9 cellular contexts compared by ENCODE assay signal in genomic region chr3:142987080-142987700, GRCh38. TPM values are rescaled to one million over a fixed set of nuclear protein-coding genes. Genes with fewer than 3 reads are reported as not detected.
DNase-seq lines count a peak whose midpoint lies in the region; ATAC-seq, FAIRE-seq and TF ChIP-seq lines count a peak whose summit lies in the region.
"Had no signal": no experiment of that assay in that cellular context is flagged by ENCODE, and none has a peak within 500 bp of the region (broad histone marks: within the 10 kb centered on the region; RNA-seq: fewer than 3 reads in every experiment).

No MANE protein-coding gene starts in this region.

- no peaks in the 10 kb centered on the region for H3K27me3 ChIP-seq in HCT116 (ENCODE audit: insufficient read depth, low read length)
- H3K27me3 ChIP-seq in bronchial epithelial cell (ENCODE audit: control insufficient read depth, insufficient read depth, low read length), result no peaks in the 10 kb centered on the region
- no peaks in the 10 kb centered on the region for H3K27me3 ChIP-seq in right lobe of liver

- H3K27ac ChIP-seq in HCT116 (ENCODE audit: low read depth, low read length) (no peak overlapping the region), right lobe of liver (no peak overlapping the region)

- ATAC-seq in HCT116, result peak; percentile 72
- ATAC-seq in right lobe of liver, result peak; percentile 69 to 79 (median 76)
- no peak for ATAC-seq in GM21528 (IDR thresholded peaks at IDR 0.05; ENCODE audit: low FRiP score, unreplicated experiment)
- no peak for ATAC-seq in GM21381 (IDR thresholded peaks at IDR 0.05; ENCODE audit: unreplicated experiment)

- in situ Hi-C loops in Caki2 (cut with HindIII; ENCODE audit: low pct_unique_long_range_greater_than_20kb, low sequenced_read_pairs), result no loop called here

- DNase-seq in Caki2 (ENCODE audit: low read depth) (peak; percentile 37), HCT116 (ENCODE audit: low read depth, low spot score) (no peak), NCI-H526 (lab: John Stamatoyannopoulos, UW) (peak; percentile 20 to 67), bronchial epithelial cell (ENCODE audit: low read depth) (peak; percentile 56), right lobe of liver (no peak), GM12891 (ENCODE audit: insufficient read length, low spot score) (no peak)

- RAD21 ChIA-PET in HCT116 (lab: Charles Lee; ENCODE audit: low non-redundant PET in 1 of 2, low total read pairs in 2 of 2, uncharacterized antibody in 2 of 2, unreplicated experiment in 2 of 2), result interaction anchor here in 1 of 2 experiments (0.9 kb wide), 1 partner anchor 159 kb away, joined by 3 read pairs; no protein-coding TSS in a partner anchor

- CTCF ChIA-PET in HCT116 (lab: Charles Lee), result interaction anchor here (0.7 to 1.4 kb wide), 7 partner anchors 10 to 400 kb away, joined by 3 to 8 read pairs (median 3); partner anchors contain the start of gene U2SURP

- H3K9me2 ChIP-seq in HCT116 (ENCODE audit: insufficient read depth), result no peaks in the 10 kb centered on the region

- FAIRE-seq in bronchial epithelial cell (lab: Jason Lieb, UNC), result no peak
- no peak for FAIRE-seq in GM12891 (lab: Jason Lieb, UNC)

- H4K20me1 ChIP-seq in HCT116 (ENCODE audit: insufficient read depth), result no peaks in the 10 kb centered on the region

- BruUV-seq in HCT116 (replicated peaks; lab: Mats Ljungman, UMichigan), result no TSS peak

- H3K4me1 ChIP-seq in HCT116 (ENCODE audit: control insufficient read depth in 1 of 2, insufficient read depth in 2 of 2, low read length in 2 of 2), result no peaks in the 10 kb centered on the region
- H3K4me1 ChIP-seq in right lobe of liver, result peaks cover 0 to 5% (median 0%) of the 10 kb centered on the region in 4 donors

- TF ChIP-seq POLR2A in HCT116 (IDR thresholded peaks at IDR 0.05; ENCODE audit: borderline replicate concordance, extremely low read depth, insufficient read depth, insufficient read length) (no peak), right lobe of liver (IDR thresholded peaks at IDR 0.05) (no peak), GM12891 (IDR thresholded peaks at IDR 0.05; ENCODE audit: low read depth, low read length) (no peak)

- WGBS in right lobe of liver (ENCODE audit: insufficient coverage, low coverage, low lambda C conversion rate, missing lambda C conversion rate), result 40% methylated on average over 5 of the region's 5 CpGs

- H3K36me3 ChIP-seq in HCT116 (ENCODE audit: control insufficient read depth in 1 of 2, insufficient read depth in 2 of 2, low read length in 2 of 2) (no peaks in the 10 kb centered on the region), bronchial epithelial cell (ENCODE audit: control insufficient read depth, insufficient read depth, low read length) (no peaks in the 10 kb centered on the region), right lobe of liver (no peaks in the 10 kb centered on the region)

- H3K4me2 ChIP-seq in HCT116 (ENCODE audit: low read length), result 0 out of 2 replicates have a peak overlapping the region, but pooled peaks have one; percentile 8

- H3K9me3 ChIP-seq in HCT116 (ENCODE audit: control insufficient read depth in 1 of 2, insufficient read depth in 1 of 2, low read depth in 1 of 2, low read length in 2 of 2) (no peaks in the 10 kb centered on the region), right lobe of liver (no peaks in the 10 kb centered on the region)

- H3K79me2 ChIP-seq in HCT116 (ENCODE audit: insufficient read depth, low read length), result no peaks in the 10 kb centered on the region

- intact Hi-C loops in HCT116 (cut with micrococcal nuclease), result loop anchor here (1.0 to 2.0 kb wide), 3 partner anchors 56 to 400 kb away; no protein-coding TSS in a partner anchor
- intact Hi-C loops in right lobe of liver (cut with DNase I), result loop anchor here in 1 of 2 donors (10.0 kb wide), 1 partner anchor 52 kb away; no protein-coding TSS in a partner anchor

- peak overlapping the region; percentile 63 for H2AFZ ChIP-seq in HCT116 (ENCODE audit: low read depth, low read length, poor library complexity, severe bottlenecking)

- no peak overlapping the region for H3K9ac ChIP-seq in HCT116 (ENCODE audit: low read length)

- H3K4me3 ChIP-seq in HCT116 (replicated peaks in 1 of 2; ENCODE audit: low read depth in 1 of 2, low read length in 2 of 2) (no peak overlapping the region), bronchial epithelial cell (ENCODE audit: low read depth, low read length) (no peak overlapping the region), right lobe of liver (no peak overlapping the region)

- POLR2A ChIA-PET in HCT116 (lab: Charles Lee), result no interaction called here

- TF ChIP-seq RAD21 in HCT116 (IDR thresholded peaks at IDR 0.05; ENCODE audit: low read depth), result peak; percentile 76

- TF ChIP-seq CTCF in HCT116 (IDR thresholded peaks at IDR 0.05 in 2 of 3, conservative IDR thresholded peaks at IDR 0.05 in 1 of 3; ENCODE audit: borderline replicate concordance in 1 of 3, insufficient read depth in 1 of 3, low read depth in 2 of 3, low read length in 2 of 3), result peak; percentile 44 to 76 (median 76)
- TF ChIP-seq CTCF in bronchial epithelial cell (IDR thresholded peaks at IDR 0.05; ENCODE audit: insufficient read depth, low read length, severe bottlenecking), result peak; percentile 36
- peak; percentile 67 to 77 (median 73) for TF ChIP-seq CTCF in right lobe of liver (IDR thresholded peaks at IDR 0.05)

TF ChIP-seq in HCT116, 20 proteins besides CTCF, POLR2A, EP300 and RAD21 (continues in another document):
- TF ChIP-seq FOSL1 (IDR thresholded peaks at IDR 0.05; ENCODE audit: low read depth), result no peak
- no peak for TF ChIP-seq MAX (IDR thresholded peaks at IDR 0.05)
- TF ChIP-seq ZNF274 (IDR thresholded peaks at IDR 0.05; ENCODE audit: low read depth, low read length), result no peak
- TF ChIP-seq SRF (IDR thresholded peaks at IDR 0.05; ENCODE audit: low read depth), result no peak

TF ChIP-seq in GM12891, 5 proteins besides CTCF, POLR2A, EP300 and RAD21:
- TF ChIP-seq SPI1 (IDR thresholded peaks at IDR 0.05; ENCODE audit: low read depth, low read length), result no peak
- no peak for TF ChIP-seq POLR2AphosphoS5 (IDR thresholded peaks at IDR 0.05; ENCODE audit: low read depth, low read length)
- no peak for TF ChIP-seq PAX5 (IDR thresholded peaks at IDR 0.05; ENCODE audit: insufficient read depth, low read length, severe bottlenecking)
- no peak for TF ChIP-seq TAF1 (IDR thresholded peaks at IDR 0.05; ENCODE audit: low read depth, low read length)
- no peak for TF ChIP-seq POU2F2 (IDR thresholded peaks at IDR 0.05; ENCODE audit: low read depth, low read length)

RNA-seq across cellular contexts. Expression of gene U2SURP, which starts 14.2 kb away (rescaled TPM):
- 34.3 and 36.3 TPM in 2 replicates for total RNA-seq in Caki2 (2014; rRNA removed; shearing (Covaris generic); ENCODE audit: low replicate concordance)
- total RNA-seq in HCT116 (2021; ENCODE audit: unreplicated experiment) (132 TPM), bronchial epithelial cell (40.8 and 47.6 TPM in 2 replicates), right lobe of liver (10 to 100 TPM; 19.1 to 34.5 (median 26.9) TPM)
- polyA plus RNA-seq in HCT116 (2012), result 36.4 and 42.2 TPM in 2 replicates
- 47.8 TPM for polyA plus RNA-seq in GM12891 (2012; ENCODE audit: low read depth, missing spikeins)

RNA-seq across cellular contexts. Expression of gene PAQR9, which starts 23.7 kb away (rescaled TPM):
- total RNA-seq in Caki2 (2014; rRNA removed; shearing (Covaris generic); ENCODE audit: low replicate concordance), result 0.03 TPM in 1 of 2 replicates, not detected in the other
- total RNA-seq in HCT116 (2021; ENCODE audit: unreplicated experiment), result 0.17 TPM
- polyA plus RNA-seq in HCT116 (2012), result 0.07 TPM in 1 of 2 replicates, not detected in the other
- total RNA-seq in bronchial epithelial cell, result not detected in 2 replicates
- 10 to 100 TPM; 10.2 to 18.6 (median 12.6) TPM for total RNA-seq in right lobe of liver
- not detected for polyA plus RNA-seq in GM12891 (2012; ENCODE audit: low read depth, missing spikeins)
- polyA plus RNA-seq: IgD-negative memory B cell had no signal

Comparison
In these comparisons a context has a peak if more than half of its experiments do, and no peak if none do; other contexts are left out.
1. DNase-seq: peak in Caki2 (single experiment), NCI-H526 (2 of 2) and bronchial epithelial cell (single experiment); none in HCT116 (single experiment), right lobe of liver (0 of 3) and GM12891 (single experiment).
2. ATAC-seq: peak in HCT116 (single experiment) and right lobe of liver (4 of 4); none in GM21528 (single experiment) and GM21381 (single experiment).
3. Peak in every context shown above with its lines, with median percentiles within 50 percentile points of each other: CTCF ChIP-seq.